ENCODE assay signal across 21 cellular contexts in the genomic region with DNA sequence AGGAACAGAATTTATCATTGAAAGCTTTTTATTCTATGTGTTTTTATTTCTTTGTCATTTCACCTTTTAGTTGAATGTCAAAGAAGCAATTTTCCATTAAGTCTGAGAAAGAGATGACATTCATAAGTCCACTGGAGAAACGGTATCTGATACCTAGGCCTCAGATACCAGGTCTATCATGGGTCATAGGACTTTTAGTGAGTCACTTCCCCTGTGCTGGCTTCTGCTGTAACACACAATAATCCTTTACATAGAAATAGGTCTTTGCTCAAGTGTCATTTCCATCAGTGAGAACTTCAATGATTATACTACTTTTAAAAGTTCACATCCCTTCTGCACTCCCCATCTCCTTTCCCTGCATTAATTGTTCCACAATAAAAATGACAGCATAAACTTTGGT.
"Had no signal": no experiment of that assay in that cellular context is flagged by ENCODE, and none has a peak within 500 bp of the region (broad histone marks: within the 10 kb centered on the region; RNA-seq: fewer than 3 reads in every experiment).

No MANE protein-coding gene starts in this region.

- H3K4me1 ChIP-seq: esophagus muscularis mucosa, foreskin keratinocyte, gastroesophageal sphincter, psoas muscle, sigmoid colon, tibial nerve, upper lobe of left lung had no signal

- H3K27ac ChIP-seq: esophagus muscularis mucosa, foreskin keratinocyte, gastroesophageal sphincter, ovary, psoas muscle, sigmoid colon, thoracic aorta, tibial nerve, upper lobe of left lung had no signal

- H3K27me3 ChIP-seq: esophagus muscularis mucosa, foreskin keratinocyte, gastroesophageal sphincter, ovary, sigmoid colon, upper lobe of left lung had no signal

- H3K9me3 ChIP-seq: esophagus muscularis mucosa, gastroesophageal sphincter, ovary, psoas muscle, sigmoid colon, thoracic aorta, tibial nerve, upper lobe of left lung had no signal

- H3K36me3 ChIP-seq: esophagus muscularis mucosa, gastroesophageal sphincter, ovary, sigmoid colon, thoracic aorta, tibial nerve, upper lobe of left lung had no signal

- H3K4me3 ChIP-seq: esophagus muscularis mucosa, gastroesophageal sphincter, lung, ovary, psoas muscle, sigmoid colon, thoracic aorta, tibial nerve, upper lobe of left lung had no signal

- ATAC-seq: foreskin keratinocyte; gastroesophageal sphincter; natural killer cell; psoas muscle; right cardiac atrium; stimulated activated memory B cell treated with anti-CD40 and anti-IgM and Interleukin-4, amounts not matched to agents 10 μg/mL and 1 μg/mL and 100 μg/mL, for 72 hours; stimulated activated naive CD8-positive, alpha-beta T cell treated with anti-CD3 and anti-CD28 coated beads, Interleukin-15, Interleukin-2, amounts not matched to agents 100 U/mL and 50 U/mL, for 24 hours had no signal

- DNase-seq: effector memory CD4-positive, alpha-beta T cell; foreskin keratinocyte; glutamatergic neuron; hypothalamus; immature natural killer cell; natural killer cell; occipital lobe; ovary; posterior cingulate gyrus; psoas muscle; right cardiac atrium; sigmoid colon; stimulated activated CD4-positive, alpha-beta T cell treated with anti-CD3 and anti-CD28 coated beads, Interleukin-4, amount 100 ng/mL, for 4 hours; stimulated activated naive CD8-positive, alpha-beta T cell treated with anti-CD3 and anti-CD28 coated beads, Interleukin-15, Interleukin-2, amounts not matched to agents 100 U/mL and 50 U/mL, for 24 hours; upper lobe of left lung had no signal
